ENCODE assay signal across 1 cellular context in genomic region chr1:155307247-155307740, GRCh38.
TF ChIP-seq lines count a peak whose summit lies in the region.

No MANE protein-coding gene starts in this region.

TF ChIP-seq in GM23338, 12 proteins besides CTCF, POLR2A, EP300 and RAD21 (continued from another document):
- no peak for TF ChIP-seq REST (IDR thresholded peaks at IDR 0.05; ENCODE audit: unreplicated experiment)
- no peak for TF ChIP-seq EZH2phosphoT487 (IDR thresholded peaks at IDR 0.05; ENCODE audit: unreplicated experiment)
- no peak for TF ChIP-seq JUNB (IDR thresholded peaks at IDR 0.05; ENCODE audit: unreplicated experiment)
- no peak for TF ChIP-seq STAT1 (IDR thresholded peaks at IDR 0.05; ENCODE audit: unreplicated experiment)
- no peak for TF ChIP-seq ZNF331 (CRISPR knock-in tag; IDR thresholded peaks at IDR 0.05; ENCODE audit: low read depth)
- TF ChIP-seq, protein P1, sequence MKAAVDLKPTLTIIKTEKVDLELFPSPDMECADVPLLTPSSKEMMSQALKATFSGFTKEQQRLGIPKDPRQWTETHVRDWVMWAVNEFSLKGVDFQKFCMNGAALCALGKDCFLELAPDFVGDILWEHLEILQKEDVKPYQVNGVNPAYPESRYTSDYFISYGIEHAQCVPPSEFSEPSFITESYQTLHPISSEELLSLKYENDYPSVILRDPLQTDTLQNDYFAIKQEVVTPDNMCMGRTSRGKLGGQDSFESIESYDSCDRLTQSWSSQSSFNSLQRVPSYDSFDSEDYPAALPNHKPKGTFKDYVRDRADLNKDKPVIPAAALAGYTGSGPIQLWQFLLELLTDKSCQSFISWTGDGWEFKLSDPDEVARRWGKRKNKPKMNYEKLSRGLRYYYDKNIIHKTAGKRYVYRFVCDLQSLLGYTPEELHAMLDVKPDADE (IDR thresholded peaks at IDR 0.05): no peak
- TF ChIP-seq CREB1 (CRISPR knock-in tag; IDR thresholded peaks at IDR 0.05; ENCODE audit: low read depth): no peak
- TF ChIP-seq ZNF114 (CRISPR knock-in tag; IDR thresholded peaks at IDR 0.05): no peak
- no peak for TF ChIP-seq NANOG (IDR thresholded peaks at IDR 0.05; ENCODE audit: borderline replicate concordance)
- TF ChIP-seq ZNF462 (CRISPR knock-in tag; IDR thresholded peaks at IDR 0.05): no peak
- TF ChIP-seq POLR2AphosphoS5 (IDR thresholded peaks at IDR 0.05; ENCODE audit: low read depth): no peak
